Comparison of ENCODE assay signal across 1 cellular context in the genomic region with DNA sequence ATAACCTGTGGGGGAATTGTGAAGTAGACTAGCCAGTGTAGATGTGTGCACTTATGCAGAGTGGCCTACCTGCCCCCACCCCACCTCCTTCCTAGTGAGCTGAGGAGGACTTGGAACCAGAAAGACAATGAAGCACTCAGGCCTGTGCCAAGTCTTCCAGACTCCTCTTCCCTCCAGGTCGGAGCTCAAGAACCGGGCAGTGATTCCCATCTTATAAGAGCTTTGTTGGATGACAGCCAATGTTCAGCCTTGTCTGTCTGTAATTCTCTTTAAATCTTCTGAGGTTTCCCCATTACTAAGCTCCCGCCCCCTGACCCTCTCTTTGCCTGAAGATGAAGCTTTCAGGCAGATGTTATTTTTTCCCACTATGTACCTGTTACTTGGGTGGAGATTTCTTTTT.
TF ChIP-seq lines count a peak whose summit lies in the region.

No MANE protein-coding gene starts in this region.

TF ChIP-seq in SK-N-SH, 30 proteins besides CTCF, POLR2A, EP300 and RAD21 (continued from another document):
- TF ChIP-seq RFX5 (IDR thresholded peaks at IDR 0.05; ENCODE audit: low read length) = no peak
- no peak for TF ChIP-seq GABPA (IDR thresholded peaks at IDR 0.05; ENCODE audit: low read depth)
- no peak for TF ChIP-seq TEAD4 (IDR thresholded peaks at IDR 0.05; ENCODE audit: borderline replicate concordance, insufficient read depth)
